In the genomic region with DNA sequence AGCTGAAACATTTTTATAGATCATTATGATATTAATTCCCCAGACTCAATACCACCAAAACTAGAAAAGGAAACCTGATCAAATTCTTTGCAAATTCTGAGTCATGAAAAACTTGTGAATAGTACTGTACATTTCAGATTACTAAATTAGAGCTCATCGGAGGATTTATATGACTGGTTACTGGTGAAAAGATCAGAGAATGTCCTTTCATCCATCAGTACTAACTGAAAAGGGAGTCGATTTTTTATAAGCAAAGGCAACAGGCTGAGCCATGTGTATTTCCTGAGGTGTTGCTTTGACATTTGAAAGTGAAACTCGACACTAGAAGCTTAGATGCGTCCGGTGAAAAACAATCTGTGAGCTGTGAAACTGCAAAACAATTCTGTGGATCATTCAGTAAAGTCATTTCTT, we compare ENCODE assay signal across 9 cellular contexts.
A peak's percentile ranks its signal among the peaks of the same experiment; 100 is the strongest.
DNase-seq lines count a peak whose midpoint lies in the region; ATAC-seq, FAIRE-seq and TF ChIP-seq lines count a peak whose summit lies in the region.
"Had no signal": no experiment of that assay in that cellular context is flagged by ENCODE, and none has a peak within 500 bp of the region (broad histone marks: within the 10 kb centered on the region; RNA-seq: fewer than 3 reads in every experiment).

No MANE protein-coding gene starts in this region.

- TF ChIP-seq POLR2A in A549 (IDR thresholded peaks at IDR 0.05; ENCODE audit: low read length) = no peak

- DNase-seq in A549 (ENCODE audit: low read depth in 1 of 2, low spot score in 1 of 2) = no peak
- no peak for DNase-seq in activated naive CD8-positive, alpha-beta T cell treated with anti-CD3 and anti-CD28 coated beads, Interleukin-2, amount 50 U/mL, for 24 hours
- DNase-seq in stimulated activated naive CD8-positive, alpha-beta T cell treated with anti-CD3 and anti-CD28 coated beads, Interleukin-15, Interleukin-2, amounts not matched to agents 100 U/mL and 50 U/mL, for 24 hours = no peak
- DNase-seq in HEK293T (ENCODE audit: extremely low spot score) = no peak
- DNase-seq in NCI-H2081 (lab: John Stamatoyannopoulos, UW) = no peak

- TF ChIP-seq RAD21 in A549 (conservative IDR thresholded peaks at IDR 0.05 in 1 of 2, IDR thresholded peaks at IDR 0.05 in 1 of 2) = no peak

- H3K36me3 Mint-ChIP-seq in activated naive CD8-positive, alpha-beta T cell treated with anti-CD3 and anti-CD28 coated beads, Interleukin-2, amount 50 U/mL, for 24 hours (ENCODE audit: low read depth) = no peaks in the 10 kb centered on the region
- H3K36me3 Mint-ChIP-seq: brain had no signal

- no peak for FAIRE-seq in A549 (lab: Jason Lieb, UNC)

- H3K9me3 ChIP-seq in A549 = no peaks in the 10 kb centered on the region

- POLR2A ChIA-PET in A549 (lab: Yijun Ruan, JAX) = no interaction called here
- POLR2A ChIA-PET in HEK293T (lab: Yijun Ruan, JAX) = no interaction called here

- H3K4me3 Mint-ChIP-seq in activated naive CD8-positive, alpha-beta T cell treated with anti-CD3 and anti-CD28 coated beads, Interleukin-2, amount 50 U/mL, for 24 hours = peak overlapping the region; percentile 75
- H3K4me3 Mint-ChIP-seq: brain had no signal

- peaks cover 4% of the 10 kb centered on the region for H3K9me3 Mint-ChIP-seq in activated naive CD8-positive, alpha-beta T cell treated with anti-CD3 and anti-CD28 coated beads, Interleukin-2, amount 50 U/mL, for 24 hours
- H3K9me3 Mint-ChIP-seq: brain had no signal

- peaks cover 61% of the 10 kb centered on the region for H3K4me1 Mint-ChIP-seq in activated naive CD8-positive, alpha-beta T cell treated with anti-CD3 and anti-CD28 coated beads, Interleukin-2, amount 50 U/mL, for 24 hours
- H3K4me1 Mint-ChIP-seq: brain had no signal

- ATAC-seq in A549 (no peak; a peak in 1 of 6 replicates), GM18517 (IDR thresholded peaks at IDR 0.05; ENCODE audit: unreplicated experiment) (peak; percentile 74), HG03135 (IDR thresholded peaks at IDR 0.05; ENCODE audit: unreplicated experiment) (peak; percentile 86), GM21529 (IDR thresholded peaks at IDR 0.05; ENCODE audit: unreplicated experiment) (no peak)
- peak; percentile 75 for ATAC-seq in activated naive CD8-positive, alpha-beta T cell treated with anti-CD3 and anti-CD28 coated beads, Interleukin-2, amount 50 U/mL, for 24 hours
- ATAC-seq in stimulated activated naive CD8-positive, alpha-beta T cell treated with anti-CD3 and anti-CD28 coated beads, Interleukin-15, Interleukin-2, amounts not matched to agents 100 U/mL and 50 U/mL, for 24 hours = peak; percentile 76

- 8% methylated on average over 5 of the region's 5 CpGs for WGBS in A549 (ENCODE audit: missing lambda C conversion rate)

- TF ChIP-seq EP300 in A549 (IDR thresholded peaks at IDR 0.05) = no peak

- H3K27me3 Mint-ChIP-seq in activated naive CD8-positive, alpha-beta T cell treated with anti-CD3 and anti-CD28 coated beads, Interleukin-2, amount 50 U/mL, for 24 hours = no peaks in the 10 kb centered on the region

- peak overlapping the region; percentile 86 for H3K27ac Mint-ChIP-seq in activated naive CD8-positive, alpha-beta T cell treated with anti-CD3 and anti-CD28 coated beads, Interleukin-2, amount 50 U/mL, for 24 hours
- H3K27ac Mint-ChIP-seq: brain had no signal

- no peak for TF ChIP-seq CTCF in A549 (IDR thresholded peaks at IDR 0.05)

- peak overlapping the region; percentile 57 to 65 for H3K27ac ChIP-seq in A549

- H3K4me2 ChIP-seq in A549 = peak overlapping the region; percentile 65

- CTCF ChIA-PET in A549 (lab: Yijun Ruan, JAX) = interaction anchor here (0.6 to 2.6 kb wide), 6 partner anchors 9 to 307 kb away, joined by 3 to 7 read pairs (median 4); no protein-coding TSS in a partner anchor
- CTCF ChIA-PET in HEK293T (lab: Yijun Ruan, JAX) = no interaction called here

- peaks cover 34% of the 10 kb centered on the region for H3K4me1 ChIP-seq in A549

- H3K4me3 ChIP-seq in A549 = no peak overlapping the region

TF ChIP-seq in A549, 52 proteins besides CTCF, POLR2A, EP300 and RAD21:
- TF ChIP-seq TFCP2L1 (CRISPR knock-in tag; IDR thresholded peaks at IDR 0.05) = no peak
- TF ChIP-seq, protein P1, sequence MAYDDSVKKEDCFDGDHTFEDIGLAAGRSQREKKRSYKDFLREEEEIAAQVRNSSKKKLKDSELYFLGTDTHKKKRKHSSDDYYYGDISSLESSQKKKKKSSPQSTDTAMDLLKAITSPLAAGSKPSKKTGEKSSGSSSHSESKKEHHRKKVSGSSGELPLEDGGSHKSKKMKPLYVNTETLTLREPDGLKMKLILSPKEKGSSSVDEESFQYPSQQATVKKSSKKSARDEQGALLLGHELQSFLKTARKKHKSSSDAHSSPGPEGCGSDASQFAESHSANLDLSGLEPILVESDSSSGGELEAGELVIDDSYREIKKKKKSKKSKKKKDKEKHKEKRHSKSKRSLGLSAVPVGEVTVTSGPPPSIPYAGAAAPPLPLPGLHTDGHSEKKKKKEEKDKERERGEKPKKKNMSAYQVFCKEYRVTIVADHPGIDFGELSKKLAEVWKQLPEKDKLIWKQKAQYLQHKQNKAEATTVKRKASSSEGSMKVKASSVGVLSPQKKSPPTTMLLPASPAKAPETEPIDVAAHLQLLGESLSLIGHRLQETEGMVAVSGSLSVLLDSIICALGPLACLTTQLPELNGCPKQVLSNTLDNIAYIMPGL (CRISPR knock-in tag; IDR thresholded peaks at IDR 0.05; ENCODE audit: borderline replicate concordance) = no peak
- no peak for TF ChIP-seq KDM1A (IDR thresholded peaks at IDR 0.05; ENCODE audit: low read depth)
- no peak for TF ChIP-seq ZC3H11A (IDR thresholded peaks at IDR 0.05)
- no peak for TF ChIP-seq CBX2 (IDR thresholded peaks at IDR 0.05; ENCODE audit: borderline replicate concordance, low read depth)
- TF ChIP-seq GATA3 (IDR thresholded peaks at IDR 0.05; ENCODE audit: borderline replicate concordance) = no peak
- TF ChIP-seq MYC (IDR thresholded peaks at IDR 0.05; ENCODE audit: borderline replicate concordance, low read length) = no peak
- no peak for TF ChIP-seq CHD2 (IDR thresholded peaks at IDR 0.05; ENCODE audit: low read length, partially characterized antibody)
- no peak for TF ChIP-seq FOSL2 (IDR thresholded peaks at IDR 0.05)
- no peak for TF ChIP-seq FOSL2 (CRISPR knock-in tag; IDR thresholded peaks at IDR 0.05)
- no peak for TF ChIP-seq CEBPB (IDR thresholded peaks at IDR 0.05)
- no peak for TF ChIP-seq ESRRA (IDR thresholded peaks at IDR 0.05; ENCODE audit: borderline replicate concordance, low read length)

TF ChIP-seq in HEK293T, 16 proteins besides CTCF, POLR2A, EP300 and RAD21:
- TF ChIP-seq BHLHE40 (IDR thresholded peaks at IDR 0.05; ENCODE audit: borderline replicate concordance) (no peak), NFRKB (IDR thresholded peaks at IDR 0.05) (no peak)

Comparison
In these comparisons a context has a peak if more than half of its experiments do, and no peak if none do; other contexts are left out.
1. ATAC-seq: peak in GM18517 (single experiment), HG03135 (single experiment), activated naive CD8-positive, alpha-beta T cell treated with anti-CD3 and anti-CD28 coated beads, Interleukin-2, amount 50 U/mL, for 24 hours (single experiment) and stimulated activated naive CD8-positive, alpha-beta T cell treated with anti-CD3 and anti-CD28 coated beads, Interleukin-15, Interleukin-2, amounts not matched to agents 100 U/mL and 50 U/mL, for 24 hours (single experiment); none in A549 (0 of 2) and GM21529 (single experiment).